1 cellular context compared by ENCODE assay signal in genomic region chr20:36273414-36274247, GRCh38.
TF ChIP-seq lines count a peak whose summit lies in the region.

No MANE protein-coding gene starts in this region.

TF ChIP-seq in HEK293, 187 proteins besides CTCF, POLR2A, EP300 and RAD21 (continued from another document):
- TF ChIP-seq, protein P1, sequence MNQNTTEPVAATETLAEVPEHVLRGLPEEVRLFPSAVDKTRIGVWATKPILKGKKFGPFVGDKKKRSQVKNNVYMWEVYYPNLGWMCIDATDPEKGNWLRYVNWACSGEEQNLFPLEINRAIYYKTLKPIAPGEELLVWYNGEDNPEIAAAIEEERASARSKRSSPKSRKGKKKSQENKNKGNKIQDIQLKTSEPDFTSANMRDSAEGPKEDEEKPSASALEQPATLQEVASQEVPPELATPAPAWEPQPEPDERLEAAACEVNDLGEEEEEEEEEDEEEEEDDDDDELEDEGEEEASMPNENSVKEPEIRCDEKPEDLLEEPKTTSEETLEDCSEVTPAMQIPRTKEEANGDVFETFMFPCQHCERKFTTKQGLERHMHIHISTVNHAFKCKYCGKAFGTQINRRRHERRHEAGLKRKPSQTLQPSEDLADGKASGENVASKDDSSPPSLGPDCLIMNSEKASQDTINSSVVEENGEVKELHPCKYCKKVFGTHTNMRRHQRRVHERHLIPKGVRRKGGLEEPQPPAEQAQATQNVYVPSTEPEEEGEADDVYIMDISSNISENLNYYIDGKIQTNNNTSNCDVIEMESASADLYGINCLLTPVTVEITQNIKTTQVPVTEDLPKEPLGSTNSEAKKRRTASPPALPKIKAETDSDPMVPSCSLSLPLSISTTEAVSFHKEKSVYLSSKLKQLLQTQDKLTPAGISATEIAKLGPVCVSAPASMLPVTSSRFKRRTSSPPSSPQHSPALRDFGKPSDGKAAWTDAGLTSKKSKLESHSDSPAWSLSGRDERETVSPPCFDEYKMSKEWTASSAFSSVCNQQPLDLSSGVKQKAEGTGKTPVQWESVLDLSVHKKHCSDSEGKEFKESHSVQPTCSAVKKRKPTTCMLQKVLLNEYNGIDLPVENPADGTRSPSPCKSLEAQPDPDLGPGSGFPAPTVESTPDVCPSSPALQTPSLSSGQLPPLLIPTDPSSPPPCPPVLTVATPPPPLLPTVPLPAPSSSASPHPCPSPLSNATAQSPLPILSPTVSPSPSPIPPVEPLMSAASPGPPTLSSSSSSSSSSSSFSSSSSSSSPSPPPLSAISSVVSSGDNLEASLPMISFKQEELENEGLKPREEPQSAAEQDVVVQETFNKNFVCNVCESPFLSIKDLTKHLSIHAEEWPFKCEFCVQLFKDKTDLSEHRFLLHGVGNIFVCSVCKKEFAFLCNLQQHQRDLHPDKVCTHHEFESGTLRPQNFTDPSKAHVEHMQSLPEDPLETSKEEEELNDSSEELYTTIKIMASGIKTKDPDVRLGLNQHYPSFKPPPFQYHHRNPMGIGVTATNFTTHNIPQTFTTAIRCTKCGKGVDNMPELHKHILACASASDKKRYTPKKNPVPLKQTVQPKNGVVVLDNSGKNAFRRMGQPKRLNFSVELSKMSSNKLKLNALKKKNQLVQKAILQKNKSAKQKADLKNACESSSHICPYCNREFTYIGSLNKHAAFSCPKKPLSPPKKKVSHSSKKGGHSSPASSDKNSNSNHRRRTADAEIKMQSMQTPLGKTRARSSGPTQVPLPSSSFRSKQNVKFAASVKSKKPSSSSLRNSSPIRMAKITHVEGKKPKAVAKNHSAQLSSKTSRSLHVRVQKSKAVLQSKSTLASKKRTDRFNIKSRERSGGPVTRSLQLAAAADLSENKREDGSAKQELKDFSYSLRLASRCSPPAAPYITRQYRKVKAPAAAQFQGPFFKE (tag by site-specific recombination; IDR thresholded peaks at IDR 0.05; ENCODE audit: borderline replicate concordance) = no peak
- TF ChIP-seq ZNF664 (tag by site-specific recombination; IDR thresholded peaks at IDR 0.05) (peak; percentile 96), ZNF600 (tag by site-specific recombination; IDR thresholded peaks at IDR 0.05) (no peak), YY1 (tag by site-specific recombination; IDR thresholded peaks at IDR 0.05) (no peak), ZBTB17 (tag by site-specific recombination; IDR thresholded peaks at IDR 0.05) (0 out of 2 replicates have a peak, but pooled peaks have one; percentile 36), KLF9 (tag by site-specific recombination; IDR thresholded peaks at IDR 0.05; ENCODE audit: low read depth) (no peak), ZSCAN4 (tag by site-specific recombination; IDR thresholded peaks at IDR 0.05) (no peak), ZNF747 (tag by site-specific recombination; IDR thresholded peaks at IDR 0.05) (no peak), KLF8 (tag by site-specific recombination; IDR thresholded peaks at IDR 0.05) (no peak), HIC1 (tag by site-specific recombination; IDR thresholded peaks at IDR 0.05) (no peak), ZBTB48 (tag by site-specific recombination; IDR thresholded peaks at IDR 0.05) (no peak), ZNF654 (tag by site-specific recombination; IDR thresholded peaks at IDR 0.05; ENCODE audit: low read depth) (peak; percentile 32), ZNF2 (tag by site-specific recombination; IDR thresholded peaks at IDR 0.05) (no peak)
